Comparison of ENCODE assay signal across 1 cellular context in genomic region chr9:92275541-92275940, GRCh38.
TF ChIP-seq lines count a peak whose summit lies in the region.

No MANE protein-coding gene starts in this region.

TF ChIP-seq in GM12878, 131 proteins besides CTCF, POLR2A, EP300 and RAD21:
- TF ChIP-seq CREB1 (IDR thresholded peaks at IDR 0.05; ENCODE audit: low read depth) (no peak), CBFB (IDR thresholded peaks at IDR 0.05; ENCODE audit: low read depth) (no peak), HSF1 (IDR thresholded peaks at IDR 0.05; ENCODE audit: low read depth, low read length) (no peak), BRCA1 (IDR thresholded peaks at IDR 0.05; ENCODE audit: low read depth, low read length) (no peak), EED (IDR thresholded peaks at IDR 0.05; ENCODE audit: low read depth) (no peak), ZBTB33 (IDR thresholded peaks at IDR 0.05) (no peak), MYB (IDR thresholded peaks at IDR 0.05; ENCODE audit: borderline replicate concordance, low read depth, low read length) (no peak), TBL1XR1 (IDR thresholded peaks at IDR 0.05; ENCODE audit: low read depth, low read length) (no peak), SP1 (IDR thresholded peaks at IDR 0.05; ENCODE audit: low read depth, low read length) (no peak), SUPT20H (IDR thresholded peaks at IDR 0.05; ENCODE audit: borderline replicate concordance, control insufficient read depth, low read depth, low read length) (no peak)
TF ChIP-seq in GM12878: peak in this region for 0.
